25 cellular contexts compared by ENCODE assay signal in genomic region chr6:141551318-141551717, GRCh38.
DNase-seq lines count a peak whose midpoint lies in the region; ATAC-seq and TF ChIP-seq lines count a peak whose summit lies in the region.
"Had no signal": no experiment of that assay in that cellular context is flagged by ENCODE, and none has a peak within 500 bp of the region (broad histone marks: within the 10 kb centered on the region; RNA-seq: fewer than 3 reads in every experiment).

No MANE protein-coding gene starts in this region.

- TF ChIP-seq CTCF in left ventricle myocardium inferior (IDR thresholded peaks at IDR 0.05; ENCODE audit: borderline replicate concordance) (no peak), WTC11 (IDR thresholded peaks at IDR 0.05) (no peak)

- H3K27me3 ChIP-seq in left ventricle myocardium inferior (ENCODE audit: low read depth), result no peaks in the 10 kb centered on the region
- no peaks in the 10 kb centered on the region for H3K27me3 ChIP-seq in right cardiac atrium (ENCODE audit: control insufficient read depth, insufficient read depth)
- H3K27me3 ChIP-seq: gastrocnemius medialis, pancreas, right atrium auricular region, SJSA1, upper lobe of right lung had no signal

- intact Hi-C loops in left ventricle myocardium inferior (cut with micrococcal nuclease) (loop anchor here (10.0 kb wide), 1 partner anchor 67 kb away; no protein-coding TSS in a partner anchor), right cardiac atrium (cut with DNase I) (no loop called here)

- H3K4me3 ChIP-seq in left ventricle myocardium inferior, result no peak overlapping the region
- no peak overlapping the region for H3K4me3 ChIP-seq in right cardiac atrium (ENCODE audit: low read length)
- H3K4me3 ChIP-seq: gastrocnemius medialis, pancreas, right atrium auricular region, SJSA1, upper lobe of right lung had no signal

- no peak overlapping the region for H3K27ac Mint-ChIP-seq in WTC11
- H3K27ac Mint-ChIP-seq: activated CD4-positive, alpha-beta memory T cell treated with anti-CD3 and anti-CD28 coated beads for 36 hours; activated naive CD8-positive, alpha-beta T cell; activated T-helper 17 cell treated with anti-CD3 and anti-CD28 coated beads, Interleukin-2, amount 50 U/mL, for 72 hours; T-helper 1 cell treated with Interleukin-12 subunit alpha and Interleukin-12 subunit beta and Interleukin-4 antibody, amounts not matched to agents 30 μg/mL and 1 μg/mL, for 36 hours had no signal

- POLR2A ChIA-PET in WTC11 (lab: Charles Lee), result no interaction called here

- peaks cover 57% of the 10 kb centered on the region for H3K9me3 Mint-ChIP-seq in WTC11

- H3K9me3 ChIP-seq in left ventricle myocardium inferior (replicated peaks) (peaks cover 26% of the 10 kb centered on the region), right cardiac atrium (ENCODE audit: control insufficient read depth, low read length) (no peaks in the 10 kb centered on the region)
- H3K9me3 ChIP-seq: gastrocnemius medialis, pancreas had no signal

- no peaks in the 10 kb centered on the region for H3K27me3 Mint-ChIP-seq in WTC11 (ENCODE audit: low read depth)
- H3K27me3 Mint-ChIP-seq: activated CD4-positive, alpha-beta memory T cell treated with anti-CD3 and anti-CD28 coated beads for 36 hours; activated naive CD8-positive, alpha-beta T cell; activated T-helper 17 cell treated with anti-CD3 and anti-CD28 coated beads, Interleukin-2, amount 50 U/mL, for 72 hours had no signal

- no peaks in the 10 kb centered on the region for H3K36me3 ChIP-seq in left ventricle myocardium inferior
- H3K36me3 ChIP-seq: gastrocnemius medialis, pancreas, right atrium auricular region, SJSA1, upper lobe of right lung had no signal

- peak overlapping the region; percentile 70 for H3K27ac ChIP-seq in left ventricle myocardium inferior (replicated peaks)
- no peak overlapping the region for H3K27ac ChIP-seq in right cardiac atrium (ENCODE audit: low read length)
- H3K27ac ChIP-seq: pancreas, right atrium auricular region, SJSA1, upper lobe of right lung had no signal

- CTCF ChIA-PET in WTC11 (lab: Charles Lee), result no interaction called here

- 58% methylated on average over 2 of the region's 2 CpGs for WGBS in right cardiac atrium

- H3K4me3 Mint-ChIP-seq in WTC11, result no peak overlapping the region
- H3K4me3 Mint-ChIP-seq: activated CD4-positive, alpha-beta memory T cell treated with anti-CD3 and anti-CD28 coated beads for 36 hours; activated naive CD8-positive, alpha-beta T cell; activated T-helper 17 cell treated with anti-CD3 and anti-CD28 coated beads, Interleukin-2, amount 50 U/mL, for 72 hours; neural crest cell; T-helper 1 cell treated with Interleukin-12 subunit alpha and Interleukin-12 subunit beta and Interleukin-4 antibody, amounts not matched to agents 30 μg/mL and 1 μg/mL, for 36 hours had no signal

- H3K4me1 ChIP-seq in left ventricle myocardium inferior (peaks cover 19% of the 10 kb centered on the region), right cardiac atrium (ENCODE audit: control insufficient read depth, insufficient read depth, low read length) (no peaks in the 10 kb centered on the region)
- H3K4me1 ChIP-seq: gastrocnemius medialis, pancreas, right atrium auricular region, upper lobe of right lung had no signal

- peaks cover 10% of the 10 kb centered on the region for H3K4me1 Mint-ChIP-seq in WTC11
- H3K4me1 Mint-ChIP-seq: activated T-helper 17 cell treated with anti-CD3 and anti-CD28 coated beads, Interleukin-2, amount 50 U/mL, for 72 hours; neural crest cell had no signal

- H3K36me3 Mint-ChIP-seq in WTC11, result peaks cover 47% of the 10 kb centered on the region

- DNase-seq in left ventricle myocardium inferior (no peak), right cardiac atrium (no peak), HT-29 (ENCODE audit: low spot score) (peak; percentile 12), WTC11 (ENCODE audit: low spot score) (no peak), NCI-H345 (lab: John Stamatoyannopoulos, UW) (no peak), SW 1271 (lab: John Stamatoyannopoulos, UW) (no peak)
- DNase-seq: activated CD4-positive, alpha-beta memory T cell treated with anti-CD3 and anti-CD28 coated beads for 36 hours; activated CD4-positive, CD25-positive, alpha-beta regulatory T cell treated with anti-CD3 and anti-CD28 coated beads, Interleukin-2, amount 50 U/mL, for 72 hours; activated CD8-positive, alpha-beta memory T cell treated with anti-CD3 and anti-CD28 coated beads, Interleukin-2, amount 50 U/mL, for 4 hours; caudate nucleus; gastrocnemius medialis; HCEC 1CT; KBM-7; mammary epithelial cell; NCI-H1694 treated with DMSO at 0.1 percent for 48 hours; pancreas; stimulated activated CD4-positive, alpha-beta T cell treated with anti-CD3 and anti-CD28 coated beads, Interleukin-4, amount 100 ng/mL, for 1 hour; upper lobe of right lung had no signal

- ATAC-seq in right cardiac atrium, result no peak
- ATAC-seq in WTC11, result no peak
- ATAC-seq in GM21390 (IDR thresholded peaks at IDR 0.05; ENCODE audit: unreplicated experiment), result no peak
- ATAC-seq: activated T-helper 17 cell treated with anti-CD3 and anti-CD28 coated beads, Interleukin-2, amount 50 U/mL, for 72 hours; gastrocnemius medialis; pancreas had no signal

TF ChIP-seq in WTC11, 78 proteins besides CTCF, POLR2A, EP300 and RAD21:
- TF ChIP-seq ZNF317 (CRISPR knock-in tag; IDR thresholded peaks at IDR 0.05; ENCODE audit: borderline replicate concordance, low read depth), result peak; percentile 92
- TF ChIP-seq ZNF281 (CRISPR knock-in tag; IDR thresholded peaks at IDR 0.05), result no peak
- no peak for TF ChIP-seq ZNF219 (CRISPR knock-in tag; IDR thresholded peaks at IDR 0.05; ENCODE audit: borderline replicate concordance)
TF ChIP-seq in WTC11: peak in this region for 1.
